ENCODE assay signal across 10 cellular contexts in genomic region chr1:1636621-1637478, GRCh38. TPM values are rescaled to one million over a fixed set of nuclear protein-coding genes. Genes with fewer than 3 reads are reported as not detected.
A peak's percentile ranks its signal among the peaks of the same experiment; 100 is the strongest.
DNase-seq lines count a peak whose midpoint lies in the region; ATAC-seq and TF ChIP-seq lines count a peak whose summit lies in the region.
"Not testable (repeated sequence)": the region's sequence is repeated elsewhere in the genome, so short reads cannot be mapped to it uniquely, and the experiment has no call there.
"Had no signal": no experiment of that assay in that cellular context is flagged by ENCODE, and none has a peak within 500 bp of the region (broad histone marks: within the 10 kb centered on the region; RNA-seq: fewer than 3 reads in every experiment).

No MANE protein-coding gene starts in this region.

- DNase-seq in H7 (peak; percentile 30), chondrocyte (ENCODE audit: low spot score) (peak; percentile 91), left cardiac atrium (peak; percentile 16), left lobe of liver (ENCODE audit: low spot score) (peak; percentile 40), lung (ENCODE audit: low spot score) (peak; percentile 26), sciatic nerve (ENCODE audit: low spot score) (peak; percentile 51), aorta (peak; percentile 44 to 71)
- peak; percentile 7 for DNase-seq in activated CD4-positive, alpha-beta memory T cell treated with anti-CD3 and anti-CD28 coated beads for 36 hours

- H3K27me3 Mint-ChIP-seq in activated CD4-positive, alpha-beta memory T cell treated with anti-CD3 and anti-CD28 coated beads for 36 hours; chondrocyte (ENCODE audit: low read depth): not testable (repeated sequence)

- H3K4me3 Mint-ChIP-seq in activated CD4-positive, alpha-beta memory T cell treated with anti-CD3 and anti-CD28 coated beads for 36 hours; chondrocyte (ENCODE audit: unreplicated experiment): not testable (repeated sequence)

- intact Hi-C loops in activated CD4-positive, alpha-beta memory T cell treated with anti-CD3 and anti-CD28 coated beads for 36 hours (cut with micrococcal nuclease); left cardiac atrium (cut with DNase I); sciatic nerve (cut with DNase I); aorta (cut with DNase I): not testable (repeated sequence)

- H3K36me3 ChIP-seq in H7 (replicated peaks; ENCODE audit: control insufficient read depth, insufficient read depth, low read length); aorta (ENCODE audit: control insufficient read depth in 1 of 2, insufficient read depth in 2 of 2, low read length in 1 of 2): not testable (repeated sequence)
- peaks cover 0 to 21% of the 10 kb centered on the region in 2 donors for H3K36me3 ChIP-seq in lung (ENCODE audit: control insufficient read depth in 2 of 2, insufficient read depth in 2 of 2, low read length in 2 of 2)

- H3K27ac Mint-ChIP-seq in activated CD4-positive, alpha-beta memory T cell treated with anti-CD3 and anti-CD28 coated beads for 36 hours; chondrocyte (ENCODE audit: unreplicated experiment): not testable (repeated sequence)

- 94 to 95% methylated on average over 37 of the region's 37 CpGs for WGBS in lung, 2 donors
- 91% methylated on average over 31 to 37 of the region's 37 CpGs for WGBS in aorta, 2 donors

- H3K27ac ChIP-seq in lung (ENCODE audit: low read depth in 1 of 2, low read length in 1 of 2); aorta (ENCODE audit: low read depth in 1 of 2, low read length in 2 of 2): not testable (repeated sequence)

- POLR2A ChIA-PET in activated CD4-positive, alpha-beta memory T cell treated with anti-CD3 and anti-CD28 coated beads for 36 hours (lab: Charles Lee): not testable (repeated sequence)

- H3K4me3 ChIP-seq in H7 (ENCODE audit: insufficient read depth, low read depth, low read length); lung; aorta (ENCODE audit: low read length in 2 of 2): not testable (repeated sequence)

- not testable (repeated sequence) for H3K9me3 ChIP-seq in lung (ENCODE audit: control insufficient read depth in 2 of 2, insufficient read depth in 1 of 2, low read length in 1 of 2); aorta (ENCODE audit: control insufficient read depth, low read length)

- not testable (repeated sequence) for H3K4me1 ChIP-seq in lung (ENCODE audit: control insufficient read depth in 2 of 2, insufficient read depth in 2 of 2, low read length in 2 of 2); aorta (ENCODE audit: control insufficient read depth in 1 of 2, insufficient read depth in 2 of 2, low read length in 2 of 2)

- CTCF ChIA-PET in activated CD4-positive, alpha-beta memory T cell treated with anti-CD3 and anti-CD28 coated beads for 36 hours (lab: Charles Lee): not testable (repeated sequence)

- ATAC-seq in left cardiac atrium; left lobe of liver; lung (ENCODE audit: insufficient read depth, low FRiP score); sciatic nerve; aorta (ENCODE audit: low FRiP score): not testable (repeated sequence)

- H3K4me1 Mint-ChIP-seq in activated CD4-positive, alpha-beta memory T cell treated with anti-CD3 and anti-CD28 coated beads for 36 hours (ENCODE audit: low read depth); chondrocyte (ENCODE audit: low read depth): not testable (repeated sequence)

- H3K27me3 ChIP-seq in H7 (ENCODE audit: control insufficient read depth, insufficient read depth, low read length); lung (ENCODE audit: control insufficient read depth, insufficient read depth); aorta (ENCODE audit: control insufficient read depth in 1 of 2, insufficient read depth in 2 of 2, low read length in 1 of 2): not testable (repeated sequence)

- H3K36me3 Mint-ChIP-seq in activated CD4-positive, alpha-beta memory T cell treated with anti-CD3 and anti-CD28 coated beads for 36 hours; chondrocyte (ENCODE audit: low read depth): not testable (repeated sequence)

- TF ChIP-seq CTCF in chondrocyte (IDR thresholded peaks at IDR 0.05); lung (IDR thresholded peaks at IDR 0.05; ENCODE audit: control extremely low read depth, extremely low read depth): not testable (repeated sequence)

- not testable (repeated sequence) for H3K9me3 Mint-ChIP-seq in activated CD4-positive, alpha-beta memory T cell treated with anti-CD3 and anti-CD28 coated beads for 36 hours; chondrocyte (ENCODE audit: low read depth)

RNA-seq across cellular contexts. Expression of gene MMP23B, which starts 4.9 kb away (rescaled TPM):
- 11.9 and 15.7 TPM in 2 replicates for total RNA-seq in H7 (2014; rRNA removed; shearing (Covaris generic))
- total RNA-seq in activated CD4-positive, alpha-beta memory T cell treated with anti-CD3 and anti-CD28 coated beads for 36 hours: 1 to 10 TPM in 1 of 2 experiments, under 1 TPM in 1; 0.61 to 1.1 TPM
- 18.3 to 71.4 TPM (median 68.7 TPM) in 3 replicates for total RNA-seq in chondrocyte
- 10 to 100 TPM in 1 of 2 donors, 1 to 10 TPM in 1; 9.5 to 11.0 TPM for total RNA-seq in left cardiac atrium
- 1.6 TPM for total RNA-seq in left lobe of liver
- total RNA-seq in lung: 10 to 100 TPM; 29.2 to 40.3 TPM
- 10 to 100 TPM; 14.1 to 15.0 TPM for polyA plus RNA-seq in lung
- 5.4 TPM for total RNA-seq in sciatic nerve
- 10 to 100 TPM; 15.5 to 74.5 TPM for total RNA-seq in aorta
- polyA plus RNA-seq in aorta: 100 to 1,000 TPM in 1 of 2 donors, 10 to 100 TPM in 1; 41.2 to 120 TPM
- total RNA-seq: A172, H4 had no signal

RNA-seq across cellular contexts. Expression of gene MIB2, which starts 21.6 kb away (rescaled TPM):
- 45.7 and 89.0 TPM in 2 replicates for total RNA-seq in H7 (2014; rRNA removed; shearing (Covaris generic))
- total RNA-seq in activated CD4-positive, alpha-beta memory T cell treated with anti-CD3 and anti-CD28 coated beads for 36 hours: 10 to 100 TPM; 31.1 to 36.1 TPM
- 73.8 to 86.7 TPM (median 76.4 TPM) in 3 replicates for total RNA-seq in chondrocyte
- 10 to 100 TPM; 56.4 to 58.1 TPM for total RNA-seq in left cardiac atrium
- total RNA-seq in left lobe of liver: 65.1 TPM
- 10 to 100 TPM; 41.6 to 60.0 TPM for total RNA-seq in lung
- polyA plus RNA-seq in lung: 10 to 100 TPM; 35.5 to 80.5 TPM
- total RNA-seq in sciatic nerve: 68.4 TPM
- total RNA-seq in aorta: 10 to 100 TPM; 45.0 to 77.7 TPM
- polyA plus RNA-seq in aorta: 100 to 1,000 TPM in 1 of 2 donors, 10 to 100 TPM in 1; 20.4 to 220 TPM

RNA-seq across cellular contexts. Expression of gene CDK11B, which starts 22.0 kb away (rescaled TPM):
- 12.0 and 16.8 TPM in 2 replicates for total RNA-seq in H7 (2014; rRNA removed; shearing (Covaris generic))
- 10 to 100 TPM; 32.4 to 36.9 TPM for total RNA-seq in activated CD4-positive, alpha-beta memory T cell treated with anti-CD3 and anti-CD28 coated beads for 36 hours
- 21.1 to 24.2 TPM (median 21.8 TPM) in 3 replicates for total RNA-seq in chondrocyte
- total RNA-seq in left cardiac atrium: 10 to 100 TPM; 17.0 to 18.8 TPM
- 8.7 TPM for total RNA-seq in left lobe of liver
- 10 to 100 TPM; 15.7 to 21.4 TPM for total RNA-seq in lung
- polyA plus RNA-seq in lung: 10 to 100 TPM; 27.1 to 39.6 TPM
- total RNA-seq in sciatic nerve: 27.9 TPM
- 10 to 100 TPM; 25.2 to 27.0 TPM for total RNA-seq in aorta
- 10 to 100 TPM; 42.3 to 44.7 TPM for polyA plus RNA-seq in aorta

RNA-seq across cellular contexts. Expression of gene FNDC10, which starts 36.9 kb away (rescaled TPM):
- total RNA-seq in H7 (2014; rRNA removed; shearing (Covaris generic)): 25.6 and 32.7 TPM in 2 replicates
- total RNA-seq in activated CD4-positive, alpha-beta memory T cell treated with anti-CD3 and anti-CD28 coated beads for 36 hours: 1 to 10 TPM; 1.5 to 1.6 TPM
- 23.3 to 32.6 TPM (median 24.8 TPM) in 3 replicates for total RNA-seq in chondrocyte
- 1 to 10 TPM; 1.3 to 2.5 TPM for total RNA-seq in left cardiac atrium
- 0.58 TPM for total RNA-seq in left lobe of liver
- total RNA-seq in lung: 10 to 100 TPM in 1 of 2 donors, under 1 TPM in 1; 0.40 to 12.8 TPM
- 10 to 100 TPM in 1 of 2 donors, 1 to 10 TPM in 1; 2.5 to 10.7 TPM for polyA plus RNA-seq in lung
- 2.4 TPM for total RNA-seq in sciatic nerve
- 1 to 10 TPM; 1.2 to 3.0 TPM for total RNA-seq in aorta
- polyA plus RNA-seq in aorta: under 1 TPM; 0.38 to 0.50 TPM
- total RNA-seq: A172 had no signal

RNA-seq across cellular contexts. Expression of gene SLC35E2B, which starts 55.7 kb away (rescaled TPM):
- total RNA-seq in H7 (2014; rRNA removed; shearing (Covaris generic)): 47.4 and 54.8 TPM in 2 replicates
- total RNA-seq in activated CD4-positive, alpha-beta memory T cell treated with anti-CD3 and anti-CD28 coated beads for 36 hours: 10 to 100 TPM; 29.0 to 30.1 TPM
- total RNA-seq in chondrocyte (50.9 to 52.2 TPM (median 51.6 TPM) in 3 replicates), left cardiac atrium (10 to 100 TPM; 15.3 to 24.6 TPM), left lobe of liver (18.6 TPM), lung (10 to 100 TPM; 41.0 to 45.9 TPM), sciatic nerve (45.6 TPM), aorta (10 to 100 TPM; 25.2 to 53.5 TPM)
- polyA plus RNA-seq in lung (10 to 100 TPM; 19.1 to 20.8 TPM), aorta (10 to 100 TPM in 1 of 2 donors, 1 to 10 TPM in 1; 8.1 to 32.0 TPM)

Comparison
In these comparisons a context has a peak if more than half of its experiments do, and no peak if none do; other contexts are left out.
1. DNase-seq: peak in every context shown above with its lines; median percentile 91 in chondrocyte; 58 in aorta; 51 in sciatic nerve; 40 in left lobe of liver; 30 in H7; 26 in lung; 16 in left cardiac atrium; 7 in activated CD4-positive, alpha-beta memory T cell treated with anti-CD3 and anti-CD28 coated beads for 36 hours.